In the genomic region with DNA sequence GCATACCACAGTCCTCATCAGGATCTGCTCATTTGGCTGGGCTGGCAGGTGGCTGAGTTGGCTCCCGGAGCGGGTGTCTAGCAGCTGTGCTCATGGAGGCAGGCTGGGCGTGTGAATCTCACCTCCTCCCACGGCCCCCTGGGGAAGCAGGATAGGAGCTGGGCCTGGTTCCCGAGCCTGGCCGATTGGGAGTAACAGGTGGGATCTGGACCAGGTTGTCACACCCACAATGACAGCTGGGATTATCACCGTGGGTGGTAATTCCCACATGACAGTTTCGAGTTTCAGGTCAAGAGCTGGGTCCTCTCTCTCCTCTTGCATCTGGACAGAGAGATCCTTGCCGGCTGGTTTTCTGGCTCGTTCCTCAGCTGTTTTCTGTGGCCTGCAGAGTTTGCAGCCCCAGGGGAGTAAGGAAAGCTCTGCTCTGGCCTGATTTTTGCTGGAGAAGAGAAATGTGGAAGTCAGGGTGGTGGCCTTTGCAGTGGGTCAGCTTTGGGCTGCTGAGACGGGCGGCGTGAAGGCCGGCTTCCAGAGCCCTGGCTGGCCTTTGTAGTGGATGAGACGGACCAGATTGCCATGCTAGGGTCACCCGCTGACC, we compare ENCODE assay signal across 10 cellular contexts. TPM values are rescaled to one million over a fixed set of nuclear protein-coding genes. Genes with fewer than 3 reads are reported as not detected.
DNase-seq lines count a peak whose midpoint lies in the region; ATAC-seq, FAIRE-seq and TF ChIP-seq lines count a peak whose summit lies in the region.
"Had no signal": no experiment of that assay in that cellular context is flagged by ENCODE, and none has a peak within 500 bp of the region (broad histone marks: within the 10 kb centered on the region; RNA-seq: fewer than 3 reads in every experiment).

No MANE protein-coding gene starts in this region.

- no peak overlapping the region for H3K4me3 Mint-ChIP-seq in MCF 10A (ENCODE audit: unreplicated experiment)

- H2AFZ ChIP-seq in K562 (ENCODE audit: low read depth, low read length) = no peak overlapping the region

- H3K27me3 Mint-ChIP-seq in MCF 10A (ENCODE audit: insufficient read depth, unreplicated experiment) = no peaks in the 10 kb centered on the region

- H3K9me1 ChIP-seq in K562 (ENCODE audit: control insufficient read depth, insufficient read depth, low read length) = peaks cover 48% of the 10 kb centered on the region

- FAIRE-seq in K562 (lab: Jason Lieb, UNC) = no peak
- FAIRE-seq: G401.6, keratinocyte had no signal

- POLR2A ChIA-PET in K562 (lab: Yijun Ruan, JAX) = interaction anchor here (0.6 to 80.1 kb wide), 5 partner anchors 10 to 498 kb away, joined by 3 to 3476 read pairs (median 3); partner anchors contain the start of genes BCR and RAB36
- POLR2A ChIA-PET in MCF 10A (lab: Yijun Ruan, JAX) = no interaction called here

- peaks cover 84 to 100% (median 98%) of the 10 kb centered on the region in 11 experiments for H4K20me1 ChIP-seq in BLaER1 treated with 17β-estradiol and CSF1 and Interleukin-3, amounts not matched to agents 10 nM and 100 nM
- peaks cover 70% of the 10 kb centered on the region for H4K20me1 ChIP-seq in K562 (replicated peaks; ENCODE audit: control insufficient read depth, insufficient read depth, low read length)

- H3K27me3 ChIP-seq in BLaER1 treated with 17β-estradiol and CSF1 and Interleukin-3, amounts not matched to agents 10 nM and 100 nM = no peaks in the 10 kb centered on the region
- H3K27me3 ChIP-seq in K562 (ENCODE audit: control insufficient read depth in 2 of 2, insufficient read depth in 2 of 2, low read length in 2 of 2) (no peaks in the 10 kb centered on the region), right lobe of liver (no peaks in the 10 kb centered on the region)

- 60% methylated on average over 16 of the region's 16 CpGs for WGBS in K562 (ENCODE audit: insufficient coverage, low coverage, missing lambda C conversion rate)
- 69% methylated on average over 5 of the region's 16 CpGs for WGBS in right lobe of liver (ENCODE audit: insufficient coverage, low coverage, low lambda C conversion rate, missing lambda C conversion rate)

- H3K9me3 ChIP-seq in BLaER1 treated with 17β-estradiol and CSF1 and Interleukin-3, amounts not matched to agents 10 nM and 100 nM (replicated peaks in 1 of 11) = peaks cover 0 to 9% (median 6%) of the 10 kb centered on the region in 11 experiments; a peak in 6 of 22 replicates
- H3K9me3 ChIP-seq in K562 (replicated peaks; ENCODE audit: control insufficient read depth, insufficient read depth, low read depth, low read length) (peaks cover 8% of the 10 kb centered on the region), right lobe of liver (no peaks in the 10 kb centered on the region)

- peaks cover 91% of the 10 kb centered on the region for H3K79me2 ChIP-seq in K562 (ENCODE audit: control insufficient read depth, insufficient read depth, low read length)

- no peak overlapping the region for H3K4me3 ChIP-seq in BLaER1 treated with 17β-estradiol and CSF1 and Interleukin-3, amounts not matched to agents 10 nM and 100 nM
- H3K4me3 ChIP-seq in K562 (no peak overlapping the region), right lobe of liver (no peak overlapping the region)

- TF ChIP-seq EP300 in K562 (IDR thresholded peaks at IDR 0.05; ENCODE audit: low read length) = no peak

- no peak overlapping the region; a peak in 2 of 22 replicates for H3K9ac ChIP-seq in BLaER1 treated with 17β-estradiol and CSF1 and Interleukin-3, amounts not matched to agents 10 nM and 100 nM
- H3K9ac ChIP-seq in K562 (ENCODE audit: insufficient read depth in 1 of 2, low read depth in 2 of 2, low read length in 2 of 2) = peak overlapping the region in 1 of 2 experiments; percentile 65; a peak in 2 of 4 replicates

- CTCF ChIA-PET in K562 (lab: Yijun Ruan, JAX; ENCODE audit: low intra/inter-chr PET ratio) = interaction anchor here (0.5 kb wide), 1 partner anchor 544 kb away, joined by 3 read pairs; no protein-coding TSS in a partner anchor
- CTCF ChIA-PET in MCF 10A (lab: Yijun Ruan, JAX) = interaction anchor here (0.9 kb wide), 1 partner anchor 32 kb away, joined by 3 read pairs; no protein-coding TSS in a partner anchor

- DNase-seq in NCI-H2029 (lab: John Stamatoyannopoulos, UW) (peak; percentile 46), K562 (ENCODE audit: extremely low read depth in 1 of 4, low spot score in 3 of 4) (peak; percentile 57 to 91 (median 60)), right lobe of liver (no peak), MCF 10A (ENCODE audit: unreplicated experiment) (no peak), germinal center (ENCODE audit: low spot score) (no peak), AG08396 (ENCODE audit: low spot score) (no peak)

- H3K27ac Mint-ChIP-seq in MCF 10A (ENCODE audit: low read depth, unreplicated experiment) = no peak overlapping the region

- peak overlapping the region; percentile 41 to 70 (median 54) for H3K4me2 ChIP-seq in BLaER1 treated with 17β-estradiol and CSF1 and Interleukin-3, amounts not matched to agents 10 nM and 100 nM
- no peak overlapping the region for H3K4me2 ChIP-seq in K562 (ENCODE audit: insufficient read depth, low read length)

- intact Hi-C loops in K562 (cut with micrococcal nuclease) = no loop called here
- intact Hi-C loops in right lobe of liver (cut with DNase I) = no loop called here
- intact Hi-C loops in MCF 10A (cut with micrococcal nuclease) = no loop called here

- in situ Hi-C loops in K562 (cut with MboI) = no loop called here

- ATAC-seq in K562 (peak; percentile 2; the same call in 2 of the 3 replicates), right lobe of liver (peak in 3 of 4 donors; percentile 7 to 29 (median 13)), HG02885 (IDR thresholded peaks at IDR 0.05; ENCODE audit: poor library complexity, unreplicated experiment) (no peak)

- H3K4me1 ChIP-seq in BLaER1 treated with 17β-estradiol and CSF1 and Interleukin-3, amounts not matched to agents 10 nM and 100 nM = peaks cover 64 to 97% (median 89%) of the 10 kb centered on the region in 10 experiments
- peaks cover 11 to 39% of the 10 kb centered on the region in 2 experiments for H3K4me1 ChIP-seq in K562 (replicated peaks in 1 of 2; ENCODE audit: control insufficient read depth in 2 of 2, insufficient read depth in 2 of 2, low read length in 2 of 2)
- peaks cover 0 to 2% (median 0%) of the 10 kb centered on the region in 4 donors for H3K4me1 ChIP-seq in right lobe of liver

- H3K27ac ChIP-seq in BLaER1 treated with 17β-estradiol and CSF1 and Interleukin-3, amounts not matched to agents 10 nM and 100 nM = no peak overlapping the region; a peak in 1 of 22 replicates
- no peak overlapping the region for H3K27ac ChIP-seq in K562 (ENCODE audit: extremely low read depth, low read depth, low read length)
- H3K27ac ChIP-seq in right lobe of liver = no peak overlapping the region

- TF ChIP-seq CTCF in K562 (IDR thresholded peaks at IDR 0.05 in 2 of 3, conservative IDR thresholded peaks at IDR 0.05 in 1 of 3; ENCODE audit: insufficient read depth in 2 of 3, low read depth in 1 of 3, low read length in 3 of 3) (no peak), right lobe of liver (IDR thresholded peaks at IDR 0.05) (no peak), MCF 10A (IDR thresholded peaks at IDR 0.05; ENCODE audit: unreplicated experiment) (no peak)

- BruUV-seq in K562 (replicated peaks; lab: Mats Ljungman, UMichigan) (no TSS peak), MCF 10A (replicated peaks; lab: Mats Ljungman, UMichigan) (no TSS peak)

- H3K4me1 Mint-ChIP-seq in MCF 10A (ENCODE audit: insufficient read depth, unreplicated experiment) = peaks cover 21% of the 10 kb centered on the region

- H3K36me3 ChIP-seq in BLaER1 treated with 17β-estradiol and CSF1 and Interleukin-3, amounts not matched to agents 10 nM and 100 nM = peaks cover 0 to 45% (median 8%) of the 10 kb centered on the region in 11 experiments; a peak in 14 of 22 replicates
- H3K36me3 ChIP-seq in K562 (ENCODE audit: control insufficient read depth, insufficient read depth, low read length) (peaks cover 4% of the 10 kb centered on the region; the same call in 1 of the 3 replicates), right lobe of liver (no peaks in the 10 kb centered on the region)

- H3K9me3 Mint-ChIP-seq in MCF 10A (ENCODE audit: unreplicated experiment) = no peaks in the 10 kb centered on the region

- no peak for TF ChIP-seq RAD21 in K562 (CRISPR knock-in tag; conservative IDR thresholded peaks at IDR 0.05 in 1 of 2, IDR thresholded peaks at IDR 0.05 in 1 of 2)

- TF ChIP-seq POLR2A in K562 (conservative IDR thresholded peaks at IDR 0.05) = no peak
- no peak for TF ChIP-seq POLR2A in right lobe of liver (IDR thresholded peaks at IDR 0.05)

- peaks cover 6% of the 10 kb centered on the region for H3K36me3 Mint-ChIP-seq in MCF 10A (ENCODE audit: insufficient read depth, unreplicated experiment)

TF ChIP-seq in K562, 482 proteins besides CTCF, POLR2A, EP300 and RAD21 (continues in another document):
- TF ChIP-seq, protein P1, sequence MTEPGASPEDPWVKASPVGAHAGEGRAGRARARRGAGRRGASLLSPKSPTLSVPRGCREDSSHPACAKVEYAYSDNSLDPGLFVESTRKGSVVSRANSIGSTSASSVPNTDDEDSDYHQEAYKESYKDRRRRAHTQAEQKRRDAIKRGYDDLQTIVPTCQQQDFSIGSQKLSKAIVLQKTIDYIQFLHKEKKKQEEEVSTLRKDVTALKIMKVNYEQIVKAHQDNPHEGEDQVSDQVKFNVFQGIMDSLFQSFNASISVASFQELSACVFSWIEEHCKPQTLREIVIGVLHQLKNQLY (CRISPR knock-in tag; conservative IDR thresholded peaks at IDR 0.05) = peak in 1 of 2 experiments; percentile 25; a peak in 1 of 4 replicates

RNA-seq across cellular contexts. Expression of gene BCR, which starts 57.0 kb away (rescaled TPM):
- total RNA-seq in K562 (2011; cell fraction: chromatin; rRNA removed; ENCODE audit: low replicate concordance) = 234 and 446 TPM in 2 replicates
- total RNA-seq in K562 (2011; cell fraction: nucleolus; rRNA removed) = 279 and 314 TPM in 2 replicates
- total RNA-seq in K562 (2011; cell fraction: nucleoplasm; rRNA removed) = 196 and 222 TPM in 2 replicates
- total RNA-seq in K562 (2014; rRNA removed) (81.7 and 100 TPM in 2 replicates), K562 (2014; rRNA removed; fragmentation: Illumina TruSeq; extraction: Trizol) (27.5 and 45.6 TPM in 2 replicates), K562 (2015; rRNA removed; fragmentation: Illumina TruSeq; extraction: Trizol) (65.7 and 68.4 TPM in 2 replicates), K562 (2021) (144 and 150 TPM in 2 replicates), right lobe of liver (10 to 100 TPM; 22.7 to 28.8 (median 24.3) TPM), MCF 10A (2022) (62.2 and 77.9 TPM in 2 replicates)
- polyA plus RNA-seq in K562 (2011; rRNA removed) (20.9 and 36.8 TPM in 2 replicates), K562 (2014; fragmentation: Illumina TruSeq; extraction: Trizol) (45.8 and 60.4 TPM in 2 replicates), K562 (2014; fragmentation: Nextera tagmentation; extraction: Ambion mirVana) (under 1 TPM; 0.41 to 0.70 TPM), K562 (2014; rRNA removed) (34.9 and 36.1 TPM in 2 replicates)
- 26.4 and 31.1 TPM in 2 replicates for polyA plus RNA-seq in K562 (2011; cell fraction: cytosol; rRNA removed)
- 57.9 and 76.9 TPM in 2 replicates for polyA plus RNA-seq in K562 (2011; cell fraction: nucleus; rRNA removed)
- polyA plus RNA-seq in K562 (2012) = 73.9 and 75.3 TPM in 2 replicates
- polyA minus RNA-seq in K562 (2011; rRNA and poly(A)+ RNA removed) = 113 and 124 TPM in 2 replicates
- polyA minus RNA-seq in K562 (2011; cell fraction: cytosol; rRNA and poly(A)+ RNA removed) = 132 and 181 TPM in 2 replicates
- polyA minus RNA-seq in K562 (2011; cell fraction: nucleus; rRNA and poly(A)+ RNA removed) = 138 and 300 TPM in 2 replicates

Comparison
In these comparisons a context has a peak if more than half of its experiments do, and no peak if none do; other contexts are left out.
1. DNase-seq: peak in NCI-H2029 (single experiment) and K562 (4 of 4); none in right lobe of liver (0 of 3), MCF 10A (single experiment), germinal center (single experiment) and AG08396 (single experiment).